ENCODE assay signal across 15 cellular contexts in genomic region chr1:6959491-6959890, GRCh38.
"Had no signal": no experiment of that assay in that cellular context is flagged by ENCODE, and none has a peak within 500 bp of the region (broad histone marks: within the 10 kb centered on the region; RNA-seq: fewer than 3 reads in every experiment).

No MANE protein-coding gene starts in this region.

- H3K27me3 ChIP-seq: right lobe of liver had no signal

- FAIRE-seq: bronchial epithelial cell, kidney had no signal

- H3K9me3 ChIP-seq: ascending aorta, prostate gland had no signal

- H3K4me1 ChIP-seq: prostate gland had no signal

- H3K4me3 ChIP-seq: ascending aorta, dorsolateral prefrontal cortex, prostate gland, right lobe of liver had no signal

- H3K36me3 ChIP-seq: ascending aorta, prostate gland, right lobe of liver had no signal

- DNase-seq: activated CD4-positive, alpha-beta memory T cell treated with anti-CD3 and anti-CD28 coated beads for 36 hours; activated CD4-positive, alpha-beta T cell treated with anti-CD3 and anti-CD28 coated beads for 36 hours; activated CD8-positive, alpha-beta memory T cell treated with anti-CD3 and anti-CD28 coated beads, Interleukin-2, amount 10 ng/mL, durations not matched to agents 7 days and 5 days; activated naive CD4-positive, alpha-beta T cell treated with anti-CD3 and anti-CD28 coated beads for 36 hours; activated naive CD8-positive, alpha-beta T cell treated with anti-CD3 and anti-CD28 coated beads, Interleukin-2, amount 50 U/mL, for 24 hours; activated T-cell treated with anti-CD3 and anti-CD28 coated beads, Interleukin-2, amount 50 U/mL, for 1 hour; dorsolateral prefrontal cortex; hippocampal formation; naive thymus-derived CD8-positive, alpha-beta T cell; stimulated activated naive CD8-positive, alpha-beta T cell treated with anti-CD3 and anti-CD28 coated beads, Interleukin-15, amount 100 ng/mL, for 72 hours had no signal

- H3K27ac ChIP-seq: ascending aorta, prostate gland had no signal
